ENCODE assay signal across 8 cellular contexts in the genomic region with DNA sequence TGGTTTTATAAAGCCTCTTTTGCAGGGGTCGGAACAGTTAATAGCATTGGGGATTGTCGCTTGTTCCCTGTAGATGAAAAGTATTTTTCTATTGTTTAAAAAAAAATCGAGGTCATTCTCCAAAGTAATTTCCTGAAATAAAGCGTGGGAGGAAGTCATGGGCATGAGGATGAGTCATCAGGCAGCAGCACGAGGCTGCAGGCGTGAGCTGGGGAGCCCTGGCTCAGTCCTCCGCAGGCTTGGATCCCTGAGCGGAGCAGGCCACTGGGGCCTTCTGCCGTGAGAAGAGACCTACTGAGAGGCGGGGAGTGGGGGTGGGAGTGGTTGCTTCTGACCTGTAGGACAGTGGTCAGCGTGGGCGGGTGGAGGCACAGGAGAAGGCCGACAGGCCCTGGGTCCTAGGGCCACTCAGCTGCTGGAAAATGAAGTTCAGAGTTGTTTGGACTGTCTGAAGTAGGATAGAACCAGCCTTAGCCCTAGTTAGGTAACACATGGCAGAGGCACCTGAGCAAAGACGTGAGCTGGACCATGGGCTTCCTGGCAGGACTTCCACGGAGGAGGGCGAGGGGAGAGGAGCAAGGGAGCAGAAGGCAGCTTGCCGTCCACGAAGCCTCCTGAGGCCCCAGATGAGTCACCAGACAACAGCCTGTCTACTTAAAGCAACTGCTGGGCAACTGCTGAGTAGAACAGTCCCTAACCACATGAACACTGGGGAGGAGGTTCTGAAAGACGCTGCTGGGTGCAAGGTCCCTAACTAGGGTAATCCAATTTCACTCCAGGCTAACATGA. TPM values are rescaled to one million over a fixed set of nuclear protein-coding genes. Genes with fewer than 3 reads are reported as not detected.
DNase-seq lines count a peak whose midpoint lies in the region; TF ChIP-seq lines count a peak whose summit lies in the region.

No MANE protein-coding gene starts in this region.

- peaks cover 15% of the 10 kb centered on the region for H3K36me3 Mint-ChIP-seq in activated T-helper 2 cell treated with anti-CD3 and anti-CD28 coated beads, Interferon-gamma antibody, Interleukin-2, Interleukin-4, amounts not matched to agents 10 μg/mL and 5 μg/mL and 100 μg/mL, durations not matched to agents 14 hours and 24 hours and 36 hours (ENCODE audit: low read depth)
- no peaks in the 10 kb centered on the region for H3K36me3 Mint-ChIP-seq in osteocyte (ENCODE audit: unreplicated experiment)

- H3K27me3 Mint-ChIP-seq in activated T-helper 2 cell treated with anti-CD3 and anti-CD28 coated beads, Interferon-gamma antibody, Interleukin-2, Interleukin-4, amounts not matched to agents 10 μg/mL and 5 μg/mL and 100 μg/mL, durations not matched to agents 14 hours and 24 hours and 36 hours (ENCODE audit: low read depth), result no peaks in the 10 kb centered on the region
- no peaks in the 10 kb centered on the region for H3K27me3 Mint-ChIP-seq in osteocyte (ENCODE audit: unreplicated experiment)

- H3K4me1 Mint-ChIP-seq in activated T-helper 2 cell treated with anti-CD3 and anti-CD28 coated beads, Interferon-gamma antibody, Interleukin-2, Interleukin-4, amounts not matched to agents 10 μg/mL and 5 μg/mL and 100 μg/mL, durations not matched to agents 14 hours and 24 hours and 36 hours (ENCODE audit: low read depth), result peaks cover 25% of the 10 kb centered on the region
- H3K4me1 Mint-ChIP-seq in osteocyte (ENCODE audit: unreplicated experiment), result peaks cover 44% of the 10 kb centered on the region

- intact Hi-C loops in activated T-helper 2 cell treated with anti-CD3 and anti-CD28 coated beads, Interferon-gamma antibody, Interleukin-2, Interleukin-4, amounts not matched to agents 10 μg/mL and 5 μg/mL and 100 μg/mL, durations not matched to agents 14 hours and 24 hours and 36 hours (cut with micrococcal nuclease), result no loop called here

- DNase-seq in NCI-H2227 (lab: John Stamatoyannopoulos, UW; ENCODE audit: unreplicated experiment) (peak; percentile 14), NCI-H2227 treated with DMSO at 0.1 percent for 48 hours (lab: John Stamatoyannopoulos, UW) (no peak), NCI-H226 (peak; percentile 77), foreskin fibroblast (peak; percentile 99), osteocyte (ENCODE audit: extremely low spot score, unreplicated experiment) (peak; percentile 94), SKM-1 treated with dmso at 0.1 percent for 144 hours (lab: John Stamatoyannopoulos, UW; ENCODE audit: unreplicated experiment) (no peak), DMS79 treated with DMSO at 0.1 percent for 48 hours (lab: John Stamatoyannopoulos, UW) (no peak)
- peak; percentile 14 for DNase-seq in activated T-helper 2 cell treated with anti-CD3 and anti-CD28 coated beads, Interferon-gamma antibody, Interleukin-2, Interleukin-4, amounts not matched to agents 10 μg/mL and 5 μg/mL and 100 μg/mL, durations not matched to agents 14 hours and 24 hours and 36 hours (ENCODE audit: low spot score)

- peaks cover 14% of the 10 kb centered on the region for H3K9me3 Mint-ChIP-seq in activated T-helper 2 cell treated with anti-CD3 and anti-CD28 coated beads, Interferon-gamma antibody, Interleukin-2, Interleukin-4, amounts not matched to agents 10 μg/mL and 5 μg/mL and 100 μg/mL, durations not matched to agents 14 hours and 24 hours and 36 hours
- no peaks in the 10 kb centered on the region for H3K9me3 Mint-ChIP-seq in osteocyte (ENCODE audit: unreplicated experiment)

- peak overlapping the region; percentile 81 for H3K27ac Mint-ChIP-seq in activated T-helper 2 cell treated with anti-CD3 and anti-CD28 coated beads, Interferon-gamma antibody, Interleukin-2, Interleukin-4, amounts not matched to agents 10 μg/mL and 5 μg/mL and 100 μg/mL, durations not matched to agents 14 hours and 24 hours and 36 hours
- H3K27ac Mint-ChIP-seq in osteocyte (ENCODE audit: unreplicated experiment), result peak overlapping the region; percentile 98

- peak overlapping the region in 1 of 2 donors; percentile 7 for H3K4me3 ChIP-seq in foreskin fibroblast (ENCODE audit: low read depth in 1 of 2, low read length in 2 of 2)

- TF ChIP-seq CTCF in foreskin fibroblast (IDR thresholded peaks at IDR 0.05; ENCODE audit: low read depth, low read length) (no peak), osteocyte (IDR thresholded peaks at IDR 0.05) (no peak)

- no peak overlapping the region for H3K4me3 Mint-ChIP-seq in activated T-helper 2 cell treated with anti-CD3 and anti-CD28 coated beads, Interferon-gamma antibody, Interleukin-2, Interleukin-4, amounts not matched to agents 10 μg/mL and 5 μg/mL and 100 μg/mL, durations not matched to agents 14 hours and 24 hours and 36 hours (ENCODE audit: low read depth)
- peak overlapping the region; percentile 19 for H3K4me3 Mint-ChIP-seq in osteocyte (ENCODE audit: unreplicated experiment)

RNA-seq across cellular contexts. Expression of gene LGALS3, which starts 21.1 kb away (rescaled TPM):
- total RNA-seq in activated T-helper 2 cell treated with anti-CD3 and anti-CD28 coated beads, Interferon-gamma antibody, Interleukin-2, Interleukin-4, amounts not matched to agents 10 μg/mL and 5 μg/mL and 100 μg/mL, durations not matched to agents 14 hours and 24 hours and 36 hours, result 14.8 and 18.7 TPM in 2 replicates
- total RNA-seq in osteocyte, result 90.8 and 91.0 TPM in 2 replicates

RNA-seq across cellular contexts. Expression of gene MAPK1IP1L, which starts 56.5 kb away (rescaled TPM):
- 145 and 148 TPM in 2 replicates for total RNA-seq in activated T-helper 2 cell treated with anti-CD3 and anti-CD28 coated beads, Interferon-gamma antibody, Interleukin-2, Interleukin-4, amounts not matched to agents 10 μg/mL and 5 μg/mL and 100 μg/mL, durations not matched to agents 14 hours and 24 hours and 36 hours
- total RNA-seq in osteocyte, result 85.7 and 102 TPM in 2 replicates

Comparison
In these comparisons a context has a peak if more than half of its experiments do, and no peak if none do; other contexts are left out.
1. DNase-seq: peak in NCI-H2227 (single experiment), NCI-H226 (single experiment), activated T-helper 2 cell treated with anti-CD3 and anti-CD28 coated beads, Interferon-gamma antibody, Interleukin-2, Interleukin-4, amounts not matched to agents 10 μg/mL and 5 μg/mL and 100 μg/mL, durations not matched to agents 14 hours and 24 hours and 36 hours (single experiment), foreskin fibroblast (2 of 2) and osteocyte (single experiment); none in NCI-H2227 treated with DMSO at 0.1 percent for 48 hours (single experiment), SKM-1 treated with dmso at 0.1 percent for 144 hours (single experiment) and DMS79 treated with DMSO at 0.1 percent for 48 hours (single experiment).